ENCODE assay signal across 2 cellular contexts in the genomic region with DNA sequence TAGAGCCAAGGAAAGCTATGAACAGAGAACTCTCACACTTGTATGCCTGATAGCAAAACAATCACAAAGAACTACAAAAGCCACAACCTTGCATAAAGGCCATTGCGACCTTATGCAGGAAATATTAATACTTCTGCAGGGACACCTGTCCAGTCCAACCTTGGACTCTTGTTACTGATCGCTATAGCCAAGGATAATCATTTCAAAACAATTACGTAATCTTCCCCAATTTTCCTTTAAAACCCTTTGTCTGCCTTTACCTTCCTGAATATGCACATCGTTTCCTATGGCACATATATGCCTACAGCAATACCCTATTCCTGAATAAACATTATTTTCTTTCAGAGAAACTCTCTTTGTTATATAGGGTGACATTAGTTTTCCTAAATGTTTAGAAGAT.
A peak's percentile ranks its signal among the peaks of the same experiment; 100 is the strongest.
TF ChIP-seq lines count a peak whose summit lies in the region.

No MANE protein-coding gene starts in this region.

TF ChIP-seq in IMR-90, 13 proteins besides CTCF, POLR2A, EP300 and RAD21:
- TF ChIP-seq MAZ (IDR thresholded peaks at IDR 0.05; ENCODE audit: borderline replicate concordance, low read depth, low read length): no peak
- TF ChIP-seq, protein P1, sequence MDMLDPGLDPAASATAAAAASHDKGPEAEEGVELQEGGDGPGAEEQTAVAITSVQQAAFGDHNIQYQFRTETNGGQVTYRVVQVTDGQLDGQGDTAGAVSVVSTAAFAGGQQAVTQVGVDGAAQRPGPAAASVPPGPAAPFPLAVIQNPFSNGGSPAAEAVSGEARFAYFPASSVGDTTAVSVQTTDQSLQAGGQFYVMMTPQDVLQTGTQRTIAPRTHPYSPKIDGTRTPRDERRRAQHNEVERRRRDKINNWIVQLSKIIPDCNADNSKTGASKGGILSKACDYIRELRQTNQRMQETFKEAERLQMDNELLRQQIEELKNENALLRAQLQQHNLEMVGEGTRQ (IDR thresholded peaks at IDR 0.05; ENCODE audit: low read depth, low read length): no peak
- TF ChIP-seq RFX5 (IDR thresholded peaks at IDR 0.05; ENCODE audit: low read depth, low read length): no peak
- TF ChIP-seq NFE2L2 (IDR thresholded peaks at IDR 0.05; ENCODE audit: low read depth, low read length): no peak
- TF ChIP-seq FOS (IDR thresholded peaks at IDR 0.05; ENCODE audit: low read depth, low read length): no peak
- no peak for TF ChIP-seq MAFK (IDR thresholded peaks at IDR 0.05; ENCODE audit: low read depth, low read length)
- peak; percentile 50 for TF ChIP-seq CEBPB (IDR thresholded peaks at IDR 0.05; ENCODE audit: low read depth, low read length)
- TF ChIP-seq RCOR1 (IDR thresholded peaks at IDR 0.05; ENCODE audit: insufficient replicate concordance, low read length): no peak
TF ChIP-seq in IMR-90: peak in this region for 1.

TF ChIP-seq in K562, 482 proteins besides CTCF, POLR2A, EP300 and RAD21:
- no peak for TF ChIP-seq BDP1 (IDR thresholded peaks at IDR 0.05; ENCODE audit: insufficient read depth, insufficient read length)
- no peak for TF ChIP-seq ETV5 (CRISPR knock-in tag; IDR thresholded peaks at IDR 0.05; ENCODE audit: low read depth)
- peak; percentile 66 for TF ChIP-seq CEBPB (tag; IDR thresholded peaks at IDR 0.05)
- TF ChIP-seq, protein P2, sequence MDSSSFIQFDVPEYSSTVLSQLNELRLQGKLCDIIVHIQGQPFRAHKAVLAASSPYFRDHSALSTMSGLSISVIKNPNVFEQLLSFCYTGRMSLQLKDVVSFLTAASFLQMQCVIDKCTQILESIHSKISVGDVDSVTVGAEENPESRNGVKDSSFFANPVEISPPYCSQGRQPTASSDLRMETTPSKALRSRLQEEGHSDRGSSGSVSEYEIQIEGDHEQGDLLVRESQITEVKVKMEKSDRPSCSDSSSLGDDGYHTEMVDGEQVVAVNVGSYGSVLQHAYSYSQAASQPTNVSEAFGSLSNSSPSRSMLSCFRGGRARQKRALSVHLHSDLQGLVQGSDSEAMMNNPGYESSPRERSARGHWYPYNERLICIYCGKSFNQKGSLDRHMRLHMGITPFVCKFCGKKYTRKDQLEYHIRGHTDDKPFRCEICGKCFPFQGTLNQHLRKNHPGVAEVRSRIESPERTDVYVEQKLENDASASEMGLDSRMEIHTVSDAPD (CRISPR knock-in tag; IDR thresholded peaks at IDR 0.05): no peak
- no peak for TF ChIP-seq ZNF274 (IDR thresholded peaks at IDR 0.05; ENCODE audit: borderline replicate concordance, low read depth, low read length)
- no peak for TF ChIP-seq CEBPG (CRISPR knock-in tag; IDR thresholded peaks at IDR 0.05)
- TF ChIP-seq CEBPG (tag; conservative IDR thresholded peaks at IDR 0.05 in 1 of 2, IDR thresholded peaks at IDR 0.05 in 1 of 2): peak in 1 of 2 experiments; percentile 51; a peak in 1 of 4 replicates
- TF ChIP-seq ZNF197 (CRISPR knock-in tag; IDR thresholded peaks at IDR 0.05; ENCODE audit: low read depth): no peak
- no peak for TF ChIP-seq BRF1 (IDR thresholded peaks at IDR 0.05; ENCODE audit: borderline replicate concordance, extremely low read depth, insufficient read length)
- no peak for TF ChIP-seq MYC (IDR thresholded peaks at IDR 0.05; ENCODE audit: low read depth, low read length)
- no peak for TF ChIP-seq MYC (CRISPR knock-in tag; IDR thresholded peaks at IDR 0.05; ENCODE audit: borderline replicate concordance, low read depth)
- TF ChIP-seq ZNF324 (CRISPR knock-in tag; IDR thresholded peaks at IDR 0.05): no peak
- TF ChIP-seq, protein P3, sequence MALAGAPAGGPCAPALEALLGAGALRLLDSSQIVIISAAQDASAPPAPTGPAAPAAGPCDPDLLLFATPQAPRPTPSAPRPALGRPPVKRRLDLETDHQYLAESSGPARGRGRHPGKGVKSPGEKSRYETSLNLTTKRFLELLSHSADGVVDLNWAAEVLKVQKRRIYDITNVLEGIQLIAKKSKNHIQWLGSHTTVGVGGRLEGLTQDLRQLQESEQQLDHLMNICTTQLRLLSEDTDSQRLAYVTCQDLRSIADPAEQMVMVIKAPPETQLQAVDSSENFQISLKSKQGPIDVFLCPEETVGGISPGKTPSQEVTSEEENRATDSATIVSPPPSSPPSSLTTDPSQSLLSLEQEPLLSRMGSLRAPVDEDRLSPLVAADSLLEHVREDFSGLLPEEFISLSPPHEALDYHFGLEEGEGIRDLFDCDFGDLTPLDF (CRISPR knock-in tag; IDR thresholded peaks at IDR 0.05): no peak
- no peak for TF ChIP-seq KLF13 (tag; IDR thresholded peaks at IDR 0.05; ENCODE audit: borderline replicate concordance, low read depth)
- no peak for TF ChIP-seq WHSC1 (IDR thresholded peaks at IDR 0.05; ENCODE audit: low read length)
- no peak for TF ChIP-seq RBM25 (IDR thresholded peaks at IDR 0.05; ENCODE audit: low read depth, low read length, severe bottlenecking)
- TF ChIP-seq SMAD3 (CRISPR knock-in tag; conservative IDR thresholded peaks at IDR 0.05): no peak
